In genomic region chr17:78007655-78008054, GRCh38 we compare ENCODE assay signal across 20 cellular contexts. TPM values are rescaled to one million over a fixed set of nuclear protein-coding genes. Genes with fewer than 3 reads are reported as not detected.
A peak's percentile ranks its signal among the peaks of the same experiment; 100 is the strongest.
DNase-seq lines count a peak whose midpoint lies in the region; ATAC-seq, FAIRE-seq and TF ChIP-seq lines count a peak whose summit lies in the region.
"Had no signal": no experiment of that assay in that cellular context is flagged by ENCODE, and none has a peak within 500 bp of the region (broad histone marks: within the 10 kb centered on the region; RNA-seq: fewer than 3 reads in every experiment).

No MANE protein-coding gene starts in this region.

- DNase-seq in A549 (ENCODE audit: low read depth in 1 of 2, low spot score in 1 of 2) (no peak), IMR-90 (no peak), pancreas (no peak), NOMO-1 treated with dmso at 0.1 percent for 144 hours (lab: John Stamatoyannopoulos, UW; ENCODE audit: unreplicated experiment) (no peak)
- no peak for DNase-seq in CD4-positive, alpha-beta T cell
- no peak for DNase-seq in stimulated activated CD4-positive, alpha-beta T cell treated with anti-CD3 and anti-CD28 coated beads, Interleukin-2, amount 100 ng/mL, for 24 hours
- DNase-seq: CD4-positive, CD25-positive, alpha-beta regulatory T cell; COR-L47; DMS 273 treated with DMSO at 0.1 percent for 48 hours; DMS79; EL; GF-D8; HFFc6 had no signal

- H3K36me3 ChIP-seq in IMR-90 (ENCODE audit: control insufficient read depth, insufficient read depth, low read length) (peaks cover 2% of the 10 kb centered on the region; the same call in 1 of the 2 replicates), pancreas (no peaks in the 10 kb centered on the region)
- H3K36me3 ChIP-seq: HAP-1 had no signal

- TF ChIP-seq CTCF in A549 (IDR thresholded peaks at IDR 0.05) (no peak), IMR-90 (conservative IDR thresholded peaks at IDR 0.05; ENCODE audit: low read depth, low read length) (no peak), pancreas (IDR thresholded peaks at IDR 0.05) (no peak)
- TF ChIP-seq CTCF in CD4-positive, alpha-beta T cell (IDR thresholded peaks at IDR 0.05): no peak

- H3K4ac ChIP-seq in IMR-90 (ENCODE audit: low read depth, low read length): no peak overlapping the region

- no peak for TF ChIP-seq EP300 in A549 (IDR thresholded peaks at IDR 0.05)

- no peak overlapping the region for H4K91ac ChIP-seq in IMR-90 (ENCODE audit: insufficient read depth, low read depth, low read length)

- no peak overlapping the region for H3K4me2 ChIP-seq in A549
- no peak overlapping the region for H3K4me2 ChIP-seq in IMR-90 (ENCODE audit: low read depth, low read length)
- H3K4me2 ChIP-seq: BLaER1, GM23338 had no signal

- no TSS peak for BruUV-seq in IMR-90 (replicated peaks; lab: Mats Ljungman, UMichigan)

- POLR2A ChIA-PET in A549 (lab: Yijun Ruan, JAX): no interaction called here
- POLR2A ChIA-PET in CD4-positive, alpha-beta T cell (lab: Charles Lee): interaction anchor here (2.3 kb wide), 1 partner anchor 49 kb away, joined by 11 read pairs; the partner anchor contains the start of gene TNRC6C
- POLR2A ChIA-PET in IMR-90 (lab: Charles Lee; ENCODE audit: unreplicated experiment): no interaction called here

- H4K20me1 ChIP-seq in IMR-90 (ENCODE audit: insufficient read depth, low read length): no peaks in the 10 kb centered on the region
- H4K20me1 ChIP-seq: BLaER1 had no signal

- in situ Hi-C loops in IMR-90 (cut with MboI; ENCODE audit: low sequenced_read_pairs): no loop called here

- H3K56ac ChIP-seq in IMR-90 (ENCODE audit: extremely low read depth, insufficient read depth, low read length): no peak overlapping the region

- TF ChIP-seq POLR2A in A549 (IDR thresholded peaks at IDR 0.05; ENCODE audit: low read length) (no peak), IMR-90 (IDR thresholded peaks at IDR 0.05; ENCODE audit: low read depth, low read length) (no peak)

- dilution Hi-C loops in IMR-90 (cut with HindIII; ENCODE audit: low sequenced_read_pairs, unreplicated experiment): no loop called here

- H3K4me3 ChIP-seq in A549: no peak overlapping the region
- H3K4me3 ChIP-seq in IMR-90 (ENCODE audit: insufficient read depth, low read depth, low read length): no peak overlapping the region
- H3K4me3 ChIP-seq in pancreas: no peak overlapping the region
- H3K4me3 ChIP-seq: BLaER1, GM23338, HAP-1 had no signal

- H4K8ac ChIP-seq in IMR-90 (ENCODE audit: low read depth in 2 of 2, low read length in 2 of 2): no peak overlapping the region

- H3K27ac ChIP-seq in A549 (no peak overlapping the region), IMR-90 (ENCODE audit: insufficient read depth, low read length) (no peak overlapping the region), pancreas (no peak overlapping the region)
- H3K27ac ChIP-seq in CD4-positive, alpha-beta T cell (ENCODE audit: low read depth, low read length): no peak overlapping the region
- H3K27ac ChIP-seq: BLaER1, C4-2B had no signal

- H3K4me1 ChIP-seq in A549: no peaks in the 10 kb centered on the region
- H3K4me1 ChIP-seq in IMR-90 (ENCODE audit: control insufficient read depth, insufficient read depth, low read length): no peaks in the 10 kb centered on the region
- H3K4me1 ChIP-seq in pancreas: no peaks in the 10 kb centered on the region
- H3K4me1 ChIP-seq: BLaER1 had no signal

- intact Hi-C loops in CD4-positive, alpha-beta T cell (cut with DNase I, micrococcal nuclease): no loop called here
- intact Hi-C loops in IMR-90 (cut with micrococcal nuclease): no loop called here
- intact Hi-C loops in pancreas (cut with DNase I): loop anchor here in 1 of 3 donors (10.0 kb wide), 1 partner anchor 83 kb away; no protein-coding TSS in a partner anchor

- H2AFZ ChIP-seq in IMR-90 (replicated peaks; ENCODE audit: low read length, poor library complexity): no peak overlapping the region
- H2AFZ ChIP-seq: GM23338 had no signal

- no peak for TF ChIP-seq RAD21 in A549 (conservative IDR thresholded peaks at IDR 0.05 in 1 of 2, IDR thresholded peaks at IDR 0.05 in 1 of 2)
- no peak for TF ChIP-seq RAD21 in IMR-90 (IDR thresholded peaks at IDR 0.05; ENCODE audit: low read length)

- no peak overlapping the region for H2BK15ac ChIP-seq in IMR-90 (ENCODE audit: low read depth, low read length)

- H3K9me3 Mint-ChIP-seq in CD4-positive, alpha-beta T cell: no peaks in the 10 kb centered on the region
- H3K9me3 Mint-ChIP-seq: CD4-positive, CD25-positive, alpha-beta regulatory T cell; GM23338; HFFc6 had no signal

- WGBS in A549 (ENCODE audit: missing lambda C conversion rate): 90% methylated on average over 2 of the region's 2 CpGs
- WGBS in IMR-90 (ENCODE audit: extremely low coverage in 2 of 2, insufficient read length in 1 of 2), 2 experiments: no CpG with 5 or more reads among the region's 2 CpGs
- 92 to 95% methylated on average over 2 of the region's 2 CpGs for WGBS in pancreas, 2 donors

- no peak overlapping the region for H4K5ac ChIP-seq in IMR-90 (ENCODE audit: low read depth, low read length)

- no peak overlapping the region for H3K9ac ChIP-seq in IMR-90 (ENCODE audit: low read depth, low read length)
- H3K9ac ChIP-seq: BLaER1 had no signal

- H3K4me3 Mint-ChIP-seq in CD4-positive, alpha-beta T cell: no peak overlapping the region
- H3K4me3 Mint-ChIP-seq: B cell, GM23338, HFFc6 had no signal

- no peak overlapping the region for H2BK120ac ChIP-seq in IMR-90 (ENCODE audit: low read depth, low read length)

- no peak overlapping the region for H3K18ac ChIP-seq in IMR-90 (ENCODE audit: low read depth, low read length)

- H3K27me3 Mint-ChIP-seq in CD4-positive, alpha-beta T cell: no peaks in the 10 kb centered on the region
- H3K27me3 Mint-ChIP-seq: B cell; CD4-positive, CD25-positive, alpha-beta regulatory T cell had no signal

- H2AK5ac ChIP-seq in IMR-90 (ENCODE audit: low read depth, low read length): no peak overlapping the region

- no peaks in the 10 kb centered on the region; the same call in 1 of the 2 replicates for H3K9me1 ChIP-seq in IMR-90 (ENCODE audit: insufficient read depth, low read length)

- no peak overlapping the region for H3K14ac ChIP-seq in IMR-90 (replicated peaks; ENCODE audit: low read depth, low read length)

- no peak overlapping the region for H2BK5ac ChIP-seq in IMR-90 (ENCODE audit: low read depth, low read length, poor library complexity, severe bottlenecking)

- FAIRE-seq in A549 (lab: Jason Lieb, UNC) (no peak), pancreas (lab: Jason Lieb, UNC) (peak; percentile 53)
- FAIRE-seq: GM12892, H54 had no signal

- H3K79me1 ChIP-seq in IMR-90 (ENCODE audit: low read depth in 1 of 2, low read length in 2 of 2): peaks cover 8% of the 10 kb centered on the region in 2 experiments; a peak in 2 of 4 replicates

- no peak overlapping the region for H3K23ac ChIP-seq in IMR-90 (ENCODE audit: low read depth, low read length)

- no peak overlapping the region for H2AK9ac ChIP-seq in IMR-90 (replicated peaks; ENCODE audit: low read depth, low read length, poor library complexity)

- CTCF ChIA-PET in A549 (lab: Yijun Ruan, JAX): interaction anchor here (0.9 to 1.3 kb wide), 3 partner anchors 10 to 465 kb away, joined by 3 to 5 read pairs (median 4); no protein-coding TSS in a partner anchor
- CTCF ChIA-PET in CD4-positive, alpha-beta T cell (lab: Charles Lee): no interaction called here
- CTCF ChIA-PET in IMR-90 (lab: Yijun Ruan, JAX): no interaction called here

- H3K27ac Mint-ChIP-seq in CD4-positive, alpha-beta T cell: peak overlapping the region; percentile 6
- H3K27ac Mint-ChIP-seq: B cell, GM23338, HFFc6 had no signal

- peaks cover 61% of the 10 kb centered on the region for H3K4me1 Mint-ChIP-seq in CD4-positive, alpha-beta T cell (ENCODE audit: low read depth)

- peaks cover 93% of the 10 kb centered on the region for H3K36me3 Mint-ChIP-seq in CD4-positive, alpha-beta T cell (ENCODE audit: low read depth)

- H3K27me3 ChIP-seq in CD4-positive, alpha-beta T cell (ENCODE audit: control insufficient read depth, insufficient read depth, low read length): no peaks in the 10 kb centered on the region
- H3K27me3 ChIP-seq in IMR-90 (ENCODE audit: control insufficient read depth, insufficient read depth, low read length) (no peaks in the 10 kb centered on the region), pancreas (no peaks in the 10 kb centered on the region)
- H3K27me3 ChIP-seq: BLaER1 had no signal

- H2BK20ac ChIP-seq in IMR-90 (ENCODE audit: low read depth, low read length): no peak overlapping the region

- H3K9me3 ChIP-seq in A549: no peaks in the 10 kb centered on the region
- no peaks in the 10 kb centered on the region for H3K9me3 ChIP-seq in CD4-positive, alpha-beta T cell (ENCODE audit: control insufficient read depth, low read length)
- no peaks in the 10 kb centered on the region for H3K9me3 ChIP-seq in IMR-90 (ENCODE audit: control insufficient read depth, insufficient read depth, low read length)
- no peaks in the 10 kb centered on the region for H3K9me3 ChIP-seq in pancreas
- H3K9me3 ChIP-seq: BLaER1, HAP-1 had no signal

- ATAC-seq in A549: no peak
- ATAC-seq in CD4-positive, alpha-beta T cell (ENCODE audit: poor library complexity): no peak
- no peak for ATAC-seq in IMR-90 (ENCODE audit: low read depth)
- ATAC-seq in pancreas: no peak
- ATAC-seq: GM23338 had no signal

TF ChIP-seq in A549, 52 proteins besides CTCF, POLR2A, EP300 and RAD21:
- peak; percentile 78 for TF ChIP-seq MAFK (IDR thresholded peaks at IDR 0.05; ENCODE audit: partially characterized antibody)
- TF ChIP-seq NR3C1 (IDR thresholded peaks at IDR 0.05): no peak

TF ChIP-seq in IMR-90, 13 proteins besides CTCF, POLR2A, EP300 and RAD21 (continues in another document):
- TF ChIP-seq MAFK (IDR thresholded peaks at IDR 0.05; ENCODE audit: low read depth, low read length): peak; percentile 65
- TF ChIP-seq, protein P1, sequence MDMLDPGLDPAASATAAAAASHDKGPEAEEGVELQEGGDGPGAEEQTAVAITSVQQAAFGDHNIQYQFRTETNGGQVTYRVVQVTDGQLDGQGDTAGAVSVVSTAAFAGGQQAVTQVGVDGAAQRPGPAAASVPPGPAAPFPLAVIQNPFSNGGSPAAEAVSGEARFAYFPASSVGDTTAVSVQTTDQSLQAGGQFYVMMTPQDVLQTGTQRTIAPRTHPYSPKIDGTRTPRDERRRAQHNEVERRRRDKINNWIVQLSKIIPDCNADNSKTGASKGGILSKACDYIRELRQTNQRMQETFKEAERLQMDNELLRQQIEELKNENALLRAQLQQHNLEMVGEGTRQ (IDR thresholded peaks at IDR 0.05; ENCODE audit: low read depth, low read length): no peak

RNA-seq across cellular contexts. Expression of gene TNRC6C, which starts 49.2 kb away (rescaled TPM):
- polyA plus RNA-seq in A549 (2011; rRNA removed) (1.3 and 3.4 TPM in 2 replicates), A549 (2017; fragmentation: RNase III; extraction: RNeasy Plus Mini Kit Qiagen cat#74134 plus additional on column Dnase treatment) (1.7 to 2.4 TPM (median 1.9 TPM) in 3 replicates), IMR-90 (2012; rRNA removed) (1.6 and 1.9 TPM in 2 replicates), pancreas (1 to 10 TPM; 4.0 to 7.3 TPM)
- 0.62 and 0.69 TPM in 2 replicates for polyA plus RNA-seq in A549 (2012; cell fraction: cytosol; rRNA removed)
- 1.5 and 2.2 TPM in 2 replicates for polyA plus RNA-seq in A549 (2012; cell fraction: nucleus; rRNA removed)
- polyA minus RNA-seq in A549 (2011; rRNA and poly(A)+ RNA removed): 14.7 and 16.0 TPM in 2 replicates
- total RNA-seq in CD4-positive, alpha-beta T cell: 10 to 100 TPM; 50.7 to 57.3 TPM
- total RNA-seq in IMR-90 (2012; rRNA removed) (2.7 and 3.6 TPM in 2 replicates), pancreas (10 to 100 TPM in 3 of 6 donors, 1 to 10 TPM in 3; 7.0 to 15.5 (median 9.1) TPM)
- polyA plus RNA-seq in IMR-90 (2012; cell fraction: cytosol; rRNA removed): 0.61 and 1.1 TPM in 2 replicates
- polyA plus RNA-seq in IMR-90 (2012; cell fraction: nucleus; rRNA removed; ENCODE audit: low replicate concordance): 3.7 and 3.8 TPM in 2 replicates
